Comparison of ENCODE assay signal across 8 cellular contexts in genomic region chr1:111199881-111200801, GRCh38. TPM values are rescaled to one million over a fixed set of nuclear protein-coding genes. Genes with fewer than 3 reads are reported as not detected.
DNase-seq lines count a peak whose midpoint lies in the region; ATAC-seq, FAIRE-seq and TF ChIP-seq lines count a peak whose summit lies in the region.

Gene DENND2D, minus strand, starts transcription at chr1:111200646. Its CDS starts 187 bp downstream, at chr1:111200459.

- peaks cover 70% of the 10 kb centered on the region for H3K36me3 Mint-ChIP-seq in CD4-positive, alpha-beta T cell (ENCODE audit: low read depth)
- H3K36me3 Mint-ChIP-seq in naive thymus-derived CD4-positive, alpha-beta T cell: peaks cover 20 to 59% (median 48%) of the 10 kb centered on the region in 5 donors

- peak in 1 of 2 donors; percentile 72 for TF ChIP-seq POLR2A in suprapubic skin (IDR thresholded peaks at IDR 0.05)

- 65% methylated on average over 16 of the region's 17 CpGs for WGBS in suprapubic skin

- intact Hi-C loops in CD4-positive, alpha-beta T cell (cut with DNase I, micrococcal nuclease): loop anchor here (1.0 to 10.0 kb wide), 6 partner anchors 16 to 575 kb away; partner anchors contain the start of genes CEPT1 (in 1 of the 2), DDX20 (in 1 of the 2) and DRAM2 (in 1 of the 2)
- intact Hi-C loops in naive thymus-derived CD4-positive, alpha-beta T cell (cut with micrococcal nuclease): loop anchor here (1.0 to 10.0 kb wide), 15 partner anchors 9 to 863 kb away; partner anchors contain the start of genes CD53 (in 1 of the 2), CEPT1 (in 1 of the 2), DDX20 (in 1 of the 2) and DRAM2 (in 1 of the 2)

- H3K4me3 ChIP-seq in bronchial epithelial cell (ENCODE audit: low read depth, low read length) (no peak within 1 kb of the TSS), suprapubic skin (peak within 1 kb of the TSS; percentile 34)
- peak within 1 kb of the TSS; percentile 84 for H3K4me3 ChIP-seq in naive thymus-derived CD4-positive, alpha-beta T cell (ENCODE audit: low read length)

- H3K9me3 Mint-ChIP-seq in CD4-positive, alpha-beta T cell: no peaks in the 10 kb centered on the region
- peaks cover 0 to 2% (median 0%) of the 10 kb centered on the region in 11 donors for H3K9me3 Mint-ChIP-seq in naive thymus-derived CD4-positive, alpha-beta T cell

- no peaks in the 10 kb centered on the region for H3K27me3 ChIP-seq in CD4-positive, alpha-beta T cell (ENCODE audit: control insufficient read depth, insufficient read depth, low read length)
- H3K27me3 ChIP-seq in bronchial epithelial cell (ENCODE audit: control insufficient read depth, insufficient read depth, low read length): no peaks in the 10 kb centered on the region
- no peaks in the 10 kb centered on the region for H3K27me3 ChIP-seq in naive thymus-derived CD4-positive, alpha-beta T cell (ENCODE audit: control insufficient read depth in 2 of 2, insufficient read depth in 2 of 2, low read length in 2 of 2)
- H3K27me3 ChIP-seq in suprapubic skin: peaks cover 5% of the 10 kb centered on the region

- POLR2A ChIA-PET in CD4-positive, alpha-beta T cell (lab: Charles Lee): interaction anchor here (0.8 to 15.0 kb wide), 10 partner anchors 9 to 148 kb away, joined by 3 to 756 read pairs (median 8); partner anchors contain the start of genes CEPT1, CHI3L2 and DRAM2
- POLR2A ChIA-PET in naive thymus-derived CD4-positive, alpha-beta T cell (lab: Charles Lee): interaction anchor here (0.6 to 26.6 kb wide), 14 partner anchors 7 to 326 kb away, joined by 3 to 1128 read pairs (median 6); partner anchors contain the start of genes CEPT1, CHI3L2 and DRAM2

- no peak for TF ChIP-seq EP300 in suprapubic skin (IDR thresholded peaks at IDR 0.05)

- H3K36me3 ChIP-seq in bronchial epithelial cell (ENCODE audit: control insufficient read depth, insufficient read depth, low read length) (peaks cover 29% of the 10 kb centered on the region), suprapubic skin (peaks cover 8% of the 10 kb centered on the region)
- peaks cover 16 to 54% (median 30%) of the 10 kb centered on the region in 3 experiments for H3K36me3 ChIP-seq in naive thymus-derived CD4-positive, alpha-beta T cell (ENCODE audit: control insufficient read depth in 2 of 3, insufficient read depth in 3 of 3, low read length in 3 of 3)

- peak in 9 of 10 experiments; percentile 43 to 68 (median 57) for DNase-seq in CD4-positive, alpha-beta T cell
- DNase-seq in T-helper 1 cell (peak in 3 of 5 donors; percentile 26 to 83 (median 33)), bronchial epithelial cell (ENCODE audit: low read depth) (no peak), suprapubic skin (ENCODE audit: low spot score in 2 of 2) (no peak), NCI-H510A (lab: John Stamatoyannopoulos, UW) (no peak)
- peak in 7 of 9 donors; percentile 46 to 59 (median 53) for DNase-seq in naive thymus-derived CD4-positive, alpha-beta T cell

- H3K4me1 ChIP-seq in naive thymus-derived CD4-positive, alpha-beta T cell (ENCODE audit: control insufficient read depth in 2 of 2, insufficient read depth in 2 of 2, low read length in 2 of 2): peaks cover 41 to 55% of the 10 kb centered on the region in 2 donors
- H3K4me1 ChIP-seq in suprapubic skin: peaks cover 54% of the 10 kb centered on the region

- TF ChIP-seq CTCF in CD4-positive, alpha-beta T cell (IDR thresholded peaks at IDR 0.05): no peak
- TF ChIP-seq CTCF in bronchial epithelial cell (IDR thresholded peaks at IDR 0.05; ENCODE audit: insufficient read depth, low read length, severe bottlenecking) (no peak), suprapubic skin (IDR thresholded peaks at IDR 0.05) (no peak)

- peak within 1 kb of the TSS; percentile 97 for H3K27ac ChIP-seq in CD4-positive, alpha-beta T cell (ENCODE audit: low read depth, low read length)
- H3K27ac ChIP-seq in naive thymus-derived CD4-positive, alpha-beta T cell (ENCODE audit: low read depth, low read length): peak within 1 kb of the TSS; percentile 90
- H3K27ac ChIP-seq in suprapubic skin: peak within 1 kb of the TSS; percentile 92

- peak within 1 kb of the TSS; percentile 99 for H3K4me3 Mint-ChIP-seq in CD4-positive, alpha-beta T cell
- peak within 1 kb of the TSS; percentile 90 to 100 (median 99) for H3K4me3 Mint-ChIP-seq in naive thymus-derived CD4-positive, alpha-beta T cell

- no peak for FAIRE-seq in bronchial epithelial cell (lab: Jason Lieb, UNC)

- H3K27ac Mint-ChIP-seq in CD4-positive, alpha-beta T cell: peak within 1 kb of the TSS; percentile 90
- H3K27ac Mint-ChIP-seq in naive thymus-derived CD4-positive, alpha-beta T cell: peak within 1 kb of the TSS; percentile 92 to 99 (median 96)

- CTCF ChIA-PET in CD4-positive, alpha-beta T cell (lab: Charles Lee): interaction anchor here (1.5 to 8.1 kb wide), 2 partner anchors 18 to 134 kb away, joined by 3 to 135 read pairs; no protein-coding TSS in a partner anchor
- CTCF ChIA-PET in naive thymus-derived CD4-positive, alpha-beta T cell (lab: Charles Lee): interaction anchor here (0.6 to 15.0 kb wide), 7 partner anchors 9 to 370 kb away, joined by 4 to 341 read pairs (median 5); partner anchors contain the start of gene CHI3L2

- peak; percentile 51 for ATAC-seq in CD4-positive, alpha-beta T cell (ENCODE audit: poor library complexity)
- peak; percentile 39 for ATAC-seq in naive thymus-derived CD4-positive, alpha-beta T cell
- ATAC-seq in GM18502 (IDR thresholded peaks at IDR 0.05; ENCODE audit: poor library complexity, unreplicated experiment) (no peak), HG02840 (IDR thresholded peaks at IDR 0.05; ENCODE audit: low FRiP score, unreplicated experiment) (no peak)

- H3K27me3 Mint-ChIP-seq in CD4-positive, alpha-beta T cell: no peaks in the 10 kb centered on the region
- H3K27me3 Mint-ChIP-seq in naive thymus-derived CD4-positive, alpha-beta T cell: no peaks in the 10 kb centered on the region

- H3K9me3 ChIP-seq in CD4-positive, alpha-beta T cell (ENCODE audit: control insufficient read depth, low read length): no peaks in the 10 kb centered on the region
- H3K9me3 ChIP-seq in naive thymus-derived CD4-positive, alpha-beta T cell (ENCODE audit: control insufficient read depth in 2 of 3, low read length in 3 of 3): no peaks in the 10 kb centered on the region
- H3K9me3 ChIP-seq in suprapubic skin: no peaks in the 10 kb centered on the region

- peaks cover 81% of the 10 kb centered on the region for H3K4me1 Mint-ChIP-seq in CD4-positive, alpha-beta T cell (ENCODE audit: low read depth)
- H3K4me1 Mint-ChIP-seq in naive thymus-derived CD4-positive, alpha-beta T cell: peaks cover 28 to 68% (median 54%) of the 10 kb centered on the region in 7 donors

RNA-seq across cellular contexts. Expression of gene DENND2D, which starts in this region (rescaled TPM):
- 10 to 100 TPM; 60.7 to 62.0 TPM for total RNA-seq in CD4-positive, alpha-beta T cell
- 23.7 and 24.3 TPM in 2 replicates for total RNA-seq in bronchial epithelial cell
- total RNA-seq in naive thymus-derived CD4-positive, alpha-beta T cell: 100 to 1,000 TPM; 122 to 328 (median 288) TPM
- polyA plus RNA-seq in naive thymus-derived CD4-positive, alpha-beta T cell: 100 to 1,000 TPM; 192 to 421 TPM
- total RNA-seq in suprapubic skin: 10 to 100 TPM; 25.3 to 37.1 (median 31.8) TPM

Comparison
In these comparisons a context has a peak if more than half of its experiments do, and no peak if none do; other contexts are left out.
1. ATAC-seq: peak in CD4-positive, alpha-beta T cell (single experiment) and naive thymus-derived CD4-positive, alpha-beta T cell (single experiment); none in GM18502 (single experiment) and HG02840 (single experiment).
2. DNase-seq: peak in CD4-positive, alpha-beta T cell (9 of 10), T-helper 1 cell (3 of 5) and naive thymus-derived CD4-positive, alpha-beta T cell (7 of 9); none in bronchial epithelial cell (single experiment), suprapubic skin (0 of 2) and NCI-H510A (single experiment).
3. Peak in every context shown above with its lines, with median percentiles within 50 percentile points of each other: H3K27ac ChIP-seq.